ENCODE assay signal across 8 cellular contexts in genomic region chr22:20803696-20804324, GRCh38. TPM values are rescaled to one million over a fixed set of nuclear protein-coding genes. Genes with fewer than 3 reads are reported as not detected.
A peak's percentile ranks its signal among the peaks of the same experiment; 100 is the strongest.
DNase-seq lines count a peak whose midpoint lies in the region; ATAC-seq and TF ChIP-seq lines count a peak whose summit lies in the region.

No MANE protein-coding gene starts in this region.

- H3K4me1 ChIP-seq in esophagus squamous epithelium: peaks cover 0 to 6% (median 0%) of the 10 kb centered on the region in 3 donors

- intact Hi-C loops in esophagus squamous epithelium (cut with DNase I): no loop called here

- peaks cover 21 to 100% (median 52%) of the 10 kb centered on the region in 3 donors for H3K36me3 ChIP-seq in esophagus squamous epithelium

- no peak overlapping the region for H3K27ac ChIP-seq in esophagus squamous epithelium

- WGBS in esophagus squamous epithelium, 2 donors: 90 to 91% methylated on average over 6 to 7 of the region's 11 CpGs

- H3K4me3 ChIP-seq in esophagus squamous epithelium: no peak overlapping the region

- peak; percentile 53 for DNase-seq in Ammon's horn (ENCODE audit: low spot score)
- peak; percentile 67 for DNase-seq in HEK293T (ENCODE audit: extremely low spot score)
- DNase-seq in activated CD4-positive, alpha-beta T cell treated with anti-CD3 and anti-CD28 coated beads for 48 hours: peak; percentile 58
- DNase-seq in esophagus squamous epithelium (lab: John Stamatoyannopoulos, UW): no peak
- peak; percentile 4 for DNase-seq in renal cortical epithelial cell (ENCODE audit: low read depth)
- no peak for DNase-seq in NCI-H187 (lab: John Stamatoyannopoulos, UW)
- DNase-seq in COLO829 (ENCODE audit: low spot score): no peak

- CTCF ChIA-PET in HEK293T (lab: Yijun Ruan, JAX): interaction anchor here (1.3 to 2.1 kb wide), 3 partner anchors 10 to 82 kb away, joined by 3 to 8 read pairs (median 5); no protein-coding TSS in a partner anchor

- no peaks in the 10 kb centered on the region for H3K27me3 ChIP-seq in esophagus squamous epithelium

- no peaks in the 10 kb centered on the region for H3K9me3 ChIP-seq in esophagus squamous epithelium

- TF ChIP-seq POLR2A in esophagus squamous epithelium (IDR thresholded peaks at IDR 0.05): no peak

- POLR2A ChIA-PET in HEK293T (lab: Yijun Ruan, JAX): no interaction called here

- no peak for ATAC-seq in HG03520 (IDR thresholded peaks at IDR 0.05; ENCODE audit: unreplicated experiment)

- TF ChIP-seq CTCF in esophagus squamous epithelium (IDR thresholded peaks at IDR 0.05): peak in 4 of 6 experiments; percentile 16 to 59 (median 28)

TF ChIP-seq in HEK293T, 16 proteins besides CTCF, POLR2A, EP300 and RAD21:
- TF ChIP-seq L3MBTL2 (conservative IDR thresholded peaks at IDR 0.05) (no peak), CTBP1 (IDR thresholded peaks at IDR 0.05; ENCODE audit: borderline replicate concordance) (no peak), FOXA1 (IDR thresholded peaks at IDR 0.05) (no peak), FOXK2 (IDR thresholded peaks at IDR 0.05) (no peak), NFRKB (IDR thresholded peaks at IDR 0.05) (no peak), PKNOX1 (IDR thresholded peaks at IDR 0.05) (no peak), ARNT (IDR thresholded peaks at IDR 0.05) (no peak), ZNF384 (IDR thresholded peaks at IDR 0.05) (no peak), HDGF (IDR thresholded peaks at IDR 0.05; ENCODE audit: borderline replicate concordance) (no peak), LEF1 (IDR thresholded peaks at IDR 0.05; ENCODE audit: borderline replicate concordance) (no peak), TARDBP (IDR thresholded peaks at IDR 0.05) (no peak), BHLHE40 (IDR thresholded peaks at IDR 0.05; ENCODE audit: borderline replicate concordance) (no peak), SP1 (IDR thresholded peaks at IDR 0.05) (no peak)

RNA-seq across cellular contexts. Expression of gene SERPIND1, which starts 29.9 kb away (rescaled TPM):
- total RNA-seq in esophagus squamous epithelium: under 1 TPM in 2 of 4 donors, not detected in 2; 0.38 to 0.42 TPM
- total RNA-seq in renal cortical epithelial cell: not detected in 2 replicates

RNA-seq across cellular contexts. Expression of gene PI4KA, which starts 54.8 kb away (rescaled TPM):
- 10 to 100 TPM; 25.4 to 48.6 (median 33.8) TPM for total RNA-seq in esophagus squamous epithelium
- 13.4 and 58.2 TPM in 2 replicates for total RNA-seq in renal cortical epithelial cell

RNA-seq across cellular contexts. Expression of gene SNAP29, which starts 55.0 kb away (rescaled TPM):
- 10 to 100 TPM; 13.0 to 19.6 (median 17.1) TPM for total RNA-seq in esophagus squamous epithelium
- 5.2 and 12.9 TPM in 2 replicates for total RNA-seq in renal cortical epithelial cell

Comparison
In these comparisons a context has a peak if more than half of its experiments do, and no peak if none do; other contexts are left out.
1. DNase-seq: peak in Ammon's horn (single experiment), HEK293T (single experiment), activated CD4-positive, alpha-beta T cell treated with anti-CD3 and anti-CD28 coated beads for 48 hours (single experiment) and renal cortical epithelial cell (single experiment); none in esophagus squamous epithelium (single experiment), NCI-H187 (0 of 2) and COLO829 (single experiment).